Comparison of ENCODE assay signal across 20 cellular contexts in the genomic region with DNA sequence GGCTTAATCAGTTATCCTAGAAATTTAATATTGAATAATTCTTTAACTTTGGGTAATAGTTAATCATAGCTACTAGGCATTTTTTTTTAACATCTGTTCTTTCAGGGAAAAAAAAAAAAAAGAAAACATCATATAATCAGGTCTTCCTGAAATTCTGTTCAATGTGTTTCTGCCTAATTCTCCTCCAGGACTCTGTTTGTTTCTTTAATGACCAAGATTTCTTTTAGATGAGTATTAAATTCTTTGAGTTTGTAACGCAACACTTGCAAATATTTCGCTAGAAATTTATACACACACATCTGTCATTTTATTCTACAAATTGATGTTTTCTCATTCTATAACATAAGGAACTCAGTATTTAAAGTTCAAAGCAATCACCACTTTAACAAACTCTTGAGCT. TPM values are rescaled to one million over a fixed set of nuclear protein-coding genes. Genes with fewer than 3 reads are reported as not detected.
DNase-seq lines count a peak whose midpoint lies in the region; ATAC-seq, FAIRE-seq and TF ChIP-seq lines count a peak whose summit lies in the region.
"Had no signal": no experiment of that assay in that cellular context is flagged by ENCODE, and none has a peak within 500 bp of the region (broad histone marks: within the 10 kb centered on the region; RNA-seq: fewer than 3 reads in every experiment).

No MANE protein-coding gene starts in this region.

- DNase-seq in A549 (ENCODE audit: low read depth in 1 of 2, low spot score in 1 of 2) (no peak), EL (peak; percentile 40), SK-N-MC (ENCODE audit: low read depth, low spot score) (no peak), fibroblast of gingiva (ENCODE audit: low read depth) (peak; percentile 36), NCI-H2227 treated with DMSO at 0.1 percent for 48 hours (lab: John Stamatoyannopoulos, UW) (no peak), NCI-H2196 treated with DMSO at 0.1 percent for 48 hours (lab: John Stamatoyannopoulos, UW; ENCODE audit: unreplicated experiment) (no peak)
- DNase-seq: C1 segment of cervical spinal cord; Calu3; CD4-positive, alpha-beta memory T cell; COR-L47; DMS53; DMS79 treated with DMSO at 0.1 percent for 48 hours; GDM1; GOT3 had no signal

- H3K9ac ChIP-seq in SK-N-MC (ENCODE audit: insufficient read length) = no peak overlapping the region

- TF ChIP-seq EP300 in A549 (IDR thresholded peaks at IDR 0.05) = no peak

- H3K27ac ChIP-seq in A549 = no peak overlapping the region
- H3K27ac ChIP-seq in SK-N-MC = peak overlapping the region; percentile 62; the same call in 1 of the 2 replicates
- H3K27ac ChIP-seq: 22Rv1 had no signal

- TF ChIP-seq CTCF in A549 (IDR thresholded peaks at IDR 0.05) = no peak

- peaks cover 29% of the 10 kb centered on the region for H3K4me1 ChIP-seq in A549
- H3K4me1 ChIP-seq: HAP-1 had no signal

- no peak for TF ChIP-seq POLR2A in A549 (IDR thresholded peaks at IDR 0.05; ENCODE audit: low read length)

- POLR2A ChIA-PET in A549 (lab: Yijun Ruan, JAX) = no interaction called here

- CTCF ChIA-PET in A549 (lab: Yijun Ruan, JAX) = no interaction called here

- TF ChIP-seq RAD21 in A549 (conservative IDR thresholded peaks at IDR 0.05 in 1 of 2, IDR thresholded peaks at IDR 0.05 in 1 of 2) = no peak

- no peaks in the 10 kb centered on the region for H3K36me3 ChIP-seq in SK-N-MC (ENCODE audit: insufficient read depth, low read length)
- H3K36me3 ChIP-seq: HAP-1 had no signal

- H3K9me3 ChIP-seq in A549 (no peaks in the 10 kb centered on the region), SK-N-MC (ENCODE audit: low read depth, low read length) (no peaks in the 10 kb centered on the region)
- H3K9me3 ChIP-seq: HAP-1 had no signal

- WGBS in A549 (ENCODE audit: missing lambda C conversion rate) = 73% methylated on average over 2 of the region's 2 CpGs

- H3K4me2 ChIP-seq in A549 = 0 out of 3 replicates have a peak overlapping the region, but pooled peaks have one; percentile 5

- H3K4me3 ChIP-seq in A549 (no peak overlapping the region), SK-N-MC (no peak overlapping the region)
- H3K4me3 ChIP-seq: GM12878, HAP-1 had no signal

- FAIRE-seq in A549 (lab: Jason Lieb, UNC) = no peak
- FAIRE-seq: A204.1 had no signal

- ATAC-seq in A549 (no peak), GM18858 (IDR thresholded peaks at IDR 0.05; ENCODE audit: unreplicated experiment) (no peak), HG03045 (IDR thresholded peaks at IDR 0.05; ENCODE audit: unreplicated experiment) (no peak)
- ATAC-seq: GM12878 had no signal

TF ChIP-seq in A549, 52 proteins besides CTCF, POLR2A, EP300 and RAD21:
- TF ChIP-seq ZC3H11A (IDR thresholded peaks at IDR 0.05) = no peak
- TF ChIP-seq, protein P1, sequence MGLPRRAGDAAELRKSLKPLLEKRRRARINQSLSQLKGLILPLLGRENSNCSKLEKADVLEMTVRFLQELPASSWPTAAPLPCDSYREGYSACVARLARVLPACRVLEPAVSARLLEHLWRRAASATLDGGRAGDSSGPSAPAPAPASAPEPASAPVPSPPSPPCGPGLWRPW (IDR thresholded peaks at IDR 0.05) = no peak
- no peak for TF ChIP-seq GATA3 (IDR thresholded peaks at IDR 0.05; ENCODE audit: borderline replicate concordance)

RNA-seq across cellular contexts. Expression of a gene that starts 56.7 kb away (rescaled TPM):
- polyA plus RNA-seq in A549 (2011; rRNA removed) (145 and 170 TPM in 2 replicates), A549 (2017; fragmentation: RNase III; extraction: RNeasy Plus Mini Kit Qiagen cat#74134 plus additional on column Dnase treatment) (53.1 to 57.1 TPM (median 54.2 TPM) in 3 replicates)
- polyA plus RNA-seq in A549 (2012; cell fraction: cytosol; rRNA removed) = 15.0 and 15.4 TPM in 2 replicates
- polyA plus RNA-seq in A549 (2012; cell fraction: nucleus; rRNA removed) = 17.2 and 18.6 TPM in 2 replicates
- polyA minus RNA-seq in A549 (2011; rRNA and poly(A)+ RNA removed) = 67.2 and 68.7 TPM in 2 replicates

Comparison
In these comparisons a context has a peak if more than half of its experiments do, and no peak if none do; other contexts are left out.
1. DNase-seq: peak in EL (single experiment) and fibroblast of gingiva (single experiment); none in A549 (0 of 2), SK-N-MC (single experiment), NCI-H2227 treated with DMSO at 0.1 percent for 48 hours (single experiment) and NCI-H2196 treated with DMSO at 0.1 percent for 48 hours (single experiment).